ENCODE assay signal across 1 cellular context in the genomic region with DNA sequence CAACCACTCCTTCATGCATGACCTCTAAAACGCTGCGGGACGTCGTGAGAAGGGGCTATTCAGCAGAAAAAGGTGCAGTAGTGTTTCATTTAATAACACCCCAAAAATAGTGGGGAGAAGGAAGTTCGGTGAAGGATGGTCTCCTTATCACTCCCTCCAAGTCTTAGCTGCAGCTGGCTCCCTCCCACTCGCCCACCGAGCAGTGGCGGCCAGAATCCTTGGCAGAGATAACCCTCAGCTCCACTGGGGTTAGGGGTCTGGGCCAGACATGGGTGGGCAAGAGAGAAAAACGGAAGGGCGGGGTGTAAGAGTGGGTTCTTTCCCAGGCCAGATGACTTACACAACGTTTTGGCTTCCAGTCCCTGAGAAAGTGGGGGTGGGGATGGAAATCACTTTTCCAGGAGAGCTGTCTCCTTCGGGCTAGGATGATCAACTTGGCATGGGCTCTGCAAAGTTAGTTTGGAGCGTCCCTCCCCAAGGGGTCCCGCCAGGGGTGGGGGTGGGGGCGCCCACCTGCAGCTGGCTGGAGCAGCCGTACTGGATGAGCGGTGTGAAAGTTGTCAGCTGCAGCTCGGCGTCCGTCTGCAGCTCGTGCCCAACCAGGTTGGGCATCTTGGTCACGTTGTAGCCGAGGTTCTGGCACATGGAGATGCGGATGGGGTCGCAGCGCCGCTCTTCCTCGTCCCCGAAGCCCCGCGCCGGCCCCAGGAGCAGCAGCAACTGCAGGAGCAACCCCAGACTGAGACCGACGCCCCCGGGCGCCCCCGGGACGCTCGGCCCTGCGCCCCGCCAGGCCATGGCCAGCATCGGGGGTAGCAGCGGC.
A peak's percentile ranks its signal among the peaks of the same experiment; 100 is the strongest.
TF ChIP-seq lines count a peak whose summit lies in the region.

No MANE protein-coding gene starts in this region.

TF ChIP-seq in K562, 482 proteins besides CTCF, POLR2A, EP300 and RAD21 (continued from another document):
- no peak for TF ChIP-seq TBP (optimal IDR thresholded peaks at IDR 0.05; ENCODE audit: low read depth, low read length)
- TF ChIP-seq PHB (CRISPR knock-in tag; IDR thresholded peaks at IDR 0.05): no peak
- no peak for TF ChIP-seq TEAD2 (tag; IDR thresholded peaks at IDR 0.05)
- TF ChIP-seq, protein P1, sequence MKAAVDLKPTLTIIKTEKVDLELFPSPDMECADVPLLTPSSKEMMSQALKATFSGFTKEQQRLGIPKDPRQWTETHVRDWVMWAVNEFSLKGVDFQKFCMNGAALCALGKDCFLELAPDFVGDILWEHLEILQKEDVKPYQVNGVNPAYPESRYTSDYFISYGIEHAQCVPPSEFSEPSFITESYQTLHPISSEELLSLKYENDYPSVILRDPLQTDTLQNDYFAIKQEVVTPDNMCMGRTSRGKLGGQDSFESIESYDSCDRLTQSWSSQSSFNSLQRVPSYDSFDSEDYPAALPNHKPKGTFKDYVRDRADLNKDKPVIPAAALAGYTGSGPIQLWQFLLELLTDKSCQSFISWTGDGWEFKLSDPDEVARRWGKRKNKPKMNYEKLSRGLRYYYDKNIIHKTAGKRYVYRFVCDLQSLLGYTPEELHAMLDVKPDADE (conservative IDR thresholded peaks at IDR 0.05; ENCODE audit: control insufficient read depth, low read depth, low read length): no peak; the same call in 1 of the 2 replicates
- no peak for TF ChIP-seq CBX3 (IDR thresholded peaks at IDR 0.05; ENCODE audit: borderline replicate concordance in 1 of 2, low read length in 2 of 2)
- no peak for TF ChIP-seq FIP1L1 (IDR thresholded peaks at IDR 0.05; ENCODE audit: low read depth, low read length, poor library complexity, severe bottlenecking)
- no peak for TF ChIP-seq COPS2 (conservative IDR thresholded peaks at IDR 0.05)
- TF ChIP-seq GABPB2 (CRISPR knock-in tag; conservative IDR thresholded peaks at IDR 0.05): no peak
- TF ChIP-seq NELFE (IDR thresholded peaks at IDR 0.05; ENCODE audit: insufficient read depth, insufficient read length): no peak
- TF ChIP-seq ZSCAN29 (IDR thresholded peaks at IDR 0.05): no peak
- TF ChIP-seq, protein P2, sequence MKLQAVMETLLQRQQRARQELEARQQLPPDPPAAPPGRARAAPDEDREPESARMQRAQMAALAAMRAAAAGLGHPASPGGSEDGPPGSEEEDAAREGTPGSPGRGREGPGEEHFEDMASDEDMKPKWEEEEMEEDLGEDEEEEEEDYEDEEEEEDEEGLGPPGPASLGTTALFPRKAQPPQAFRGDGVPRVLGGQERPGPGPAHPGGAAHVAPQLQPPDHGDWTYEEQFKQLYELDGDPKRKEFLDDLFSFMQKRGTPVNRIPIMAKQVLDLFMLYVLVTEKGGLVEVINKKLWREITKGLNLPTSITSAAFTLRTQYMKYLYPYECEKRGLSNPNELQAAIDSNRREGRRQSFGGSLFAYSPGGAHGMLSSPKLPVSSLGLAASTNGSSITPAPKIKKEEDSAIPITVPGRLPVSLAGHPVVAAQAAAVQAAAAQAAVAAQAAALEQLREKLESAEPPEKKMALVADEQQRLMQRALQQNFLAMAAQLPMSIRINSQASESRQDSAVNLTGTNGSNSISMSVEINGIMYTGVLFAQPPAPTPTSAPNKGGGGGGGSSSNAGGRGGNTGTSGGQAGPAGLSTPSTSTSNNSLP (IDR thresholded peaks at IDR 0.05; ENCODE audit: borderline replicate concordance, low read depth, low read length): no peak
- no peak for TF ChIP-seq MTA1 (IDR thresholded peaks at IDR 0.05; ENCODE audit: borderline replicate concordance)
- TF ChIP-seq SMARCE1 (IDR thresholded peaks at IDR 0.05): 0 out of 2 replicates have a peak, but pooled peaks have one; percentile 38
- peak; percentile 59 for TF ChIP-seq ARID1B (IDR thresholded peaks at IDR 0.05)
- no peak for TF ChIP-seq FOXJ3 (CRISPR knock-in tag; IDR thresholded peaks at IDR 0.05)
- no peak for TF ChIP-seq ZBTB17 (CRISPR knock-in tag; IDR thresholded peaks at IDR 0.05)
